8 cellular contexts compared by ENCODE assay signal in the genomic region with DNA sequence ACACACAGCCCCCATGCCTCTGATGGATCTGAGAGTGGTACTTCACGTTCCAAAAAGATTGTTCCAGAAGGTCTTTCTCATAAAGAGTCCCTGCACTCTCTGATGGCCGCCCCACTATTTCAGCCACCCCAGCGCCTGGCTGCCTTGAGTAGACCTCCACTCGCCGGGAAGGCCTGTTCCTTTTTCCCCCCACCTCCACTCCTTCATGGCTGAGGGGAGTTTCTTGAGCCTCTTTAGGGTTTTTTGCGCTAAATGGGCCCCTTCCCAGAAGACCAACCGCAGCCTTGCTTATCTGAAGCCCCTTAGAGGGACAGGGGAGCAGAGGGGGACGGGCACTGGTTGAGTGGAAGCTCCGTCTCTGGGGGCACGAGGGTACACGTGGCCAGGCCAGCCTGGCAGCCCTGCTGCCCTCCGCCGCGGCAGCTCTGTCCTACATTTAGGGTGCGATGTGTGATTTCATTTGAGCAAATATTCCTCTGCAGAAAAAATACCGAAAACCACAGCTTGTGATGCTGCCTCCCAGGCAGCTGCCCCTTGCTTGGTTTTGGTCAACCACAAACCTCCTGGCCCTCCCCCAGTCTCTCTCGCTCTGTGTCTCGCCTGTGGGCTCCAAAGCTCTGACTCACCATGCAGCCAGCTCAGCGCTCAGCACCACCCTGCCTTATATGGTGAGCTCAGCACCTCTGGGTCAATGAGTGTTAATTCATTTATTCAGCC.
DNase-seq lines count a peak whose midpoint lies in the region; TF ChIP-seq lines count a peak whose summit lies in the region.

No MANE protein-coding gene starts in this region.

- DNase-seq in ELF-1 (ENCODE audit: low read depth, low spot score) (peak; percentile 88), GOT3 (lab: John Stamatoyannopoulos, UW) (peak; percentile 67), KG1 (lab: John Stamatoyannopoulos, UW) (peak; percentile 70), WERI-Rb-1 (peak; percentile 79), breast epithelium (ENCODE audit: low spot score in 2 of 2) (peak; percentile 63 to 92), kidney epithelial cell (ENCODE audit: low read depth) (peak; percentile 97), NCI-H526 treated with DMSO at 0.1 percent for 48 hours (lab: John Stamatoyannopoulos, UW) (no peak)
- peak; percentile 42 to 70 (median 57) for DNase-seq in stimulated activated CD4-positive, alpha-beta T cell treated with anti-CD3 and anti-CD28 coated beads, TNF-alpha, amount 100 ng/mL, for 4 hours (ENCODE audit: low read depth in 3 of 3)

- H3K4me3 ChIP-seq in WERI-Rb-1 (ENCODE audit: low read depth, low read length): no peak overlapping the region
- peak overlapping the region in 1 of 3 donors; percentile 19 for H3K4me3 ChIP-seq in breast epithelium
- no peak overlapping the region for H3K4me3 ChIP-seq in kidney epithelial cell (ENCODE audit: low read depth, low read length)

- peak overlapping the region; percentile 41 for H3K27ac ChIP-seq in WERI-Rb-1
- H3K27ac ChIP-seq in breast epithelium: no peak overlapping the region

- H3K27me3 ChIP-seq in WERI-Rb-1 (ENCODE audit: insufficient read depth, low read depth, severe bottlenecking): no peaks in the 10 kb centered on the region
- no peaks in the 10 kb centered on the region for H3K27me3 ChIP-seq in breast epithelium
- H3K27me3 ChIP-seq in kidney epithelial cell (ENCODE audit: control insufficient read depth, insufficient read depth, low read length): peaks cover 24% of the 10 kb centered on the region

- H3K4me1 ChIP-seq in breast epithelium: peaks cover 0 to 6% of the 10 kb centered on the region in 2 donors

- no peak for TF ChIP-seq CTCF in WERI-Rb-1 (IDR thresholded peaks at IDR 0.05; ENCODE audit: low read depth, low read length)
- TF ChIP-seq CTCF in breast epithelium (IDR thresholded peaks at IDR 0.05): no peak
- TF ChIP-seq CTCF in kidney epithelial cell (IDR thresholded peaks at IDR 0.05; ENCODE audit: insufficient read depth, low read length, poor library complexity, severe bottlenecking): no peak

- H3K36me3 ChIP-seq in WERI-Rb-1 (no peaks in the 10 kb centered on the region; the same call in 1 of the 2 replicates), breast epithelium (no peaks in the 10 kb centered on the region), kidney epithelial cell (ENCODE audit: control insufficient read depth, insufficient read depth, low read length) (no peaks in the 10 kb centered on the region)

- no peaks in the 10 kb centered on the region for H3K9me3 ChIP-seq in WERI-Rb-1 (ENCODE audit: severe bottlenecking)
- H3K9me3 ChIP-seq in breast epithelium: no peaks in the 10 kb centered on the region

- no peak for TF ChIP-seq POLR2A in breast epithelium (IDR thresholded peaks at IDR 0.05)

- intact Hi-C loops in breast epithelium (cut with DNase I; ENCODE audit: low total_unique reads): no loop called here
